ENCODE assay signal across 8 cellular contexts in the genomic region with DNA sequence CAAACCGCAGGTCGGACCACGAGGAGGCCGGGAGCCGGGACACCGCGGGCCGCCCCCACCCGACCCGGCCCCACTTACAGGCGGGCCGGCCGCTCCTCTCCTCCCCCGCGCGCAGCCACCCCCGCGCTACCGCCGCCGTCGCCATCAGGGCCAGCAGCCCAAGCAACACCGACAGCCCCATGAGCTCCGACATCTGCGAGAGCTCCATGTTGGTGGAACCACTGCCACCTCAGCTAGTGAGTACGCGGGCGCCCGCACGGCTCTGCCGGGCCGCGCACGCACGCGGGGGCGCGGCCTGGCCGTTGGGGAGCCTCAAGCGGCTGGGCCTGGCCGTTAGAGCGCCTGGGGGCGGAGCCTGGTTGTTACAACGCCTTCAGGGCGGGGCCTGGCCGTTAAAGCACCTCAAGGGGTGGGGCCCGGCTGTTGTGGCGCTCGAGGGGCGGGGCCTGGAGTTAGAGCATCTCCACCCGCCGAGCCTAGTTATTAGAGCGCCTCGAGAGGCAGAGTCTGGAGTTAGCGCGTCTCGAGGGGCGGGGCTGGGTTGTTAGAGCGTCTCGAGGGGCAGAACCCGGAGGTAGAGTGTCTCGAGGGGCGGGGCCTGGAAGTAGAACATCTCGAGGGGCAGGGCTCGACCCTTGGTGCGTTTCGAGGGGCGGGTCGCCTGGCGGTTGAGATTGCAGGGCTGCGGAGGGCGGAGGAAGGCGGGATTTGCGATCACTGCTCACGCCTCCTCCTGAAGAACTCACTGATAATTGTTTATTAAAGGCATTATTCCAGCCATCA. TPM values are rescaled to one million over a fixed set of nuclear protein-coding genes. Genes with fewer than 3 reads are reported as not detected.
DNase-seq lines count a peak whose midpoint lies in the region; ATAC-seq and TF ChIP-seq lines count a peak whose summit lies in the region.

A gene with protein sequence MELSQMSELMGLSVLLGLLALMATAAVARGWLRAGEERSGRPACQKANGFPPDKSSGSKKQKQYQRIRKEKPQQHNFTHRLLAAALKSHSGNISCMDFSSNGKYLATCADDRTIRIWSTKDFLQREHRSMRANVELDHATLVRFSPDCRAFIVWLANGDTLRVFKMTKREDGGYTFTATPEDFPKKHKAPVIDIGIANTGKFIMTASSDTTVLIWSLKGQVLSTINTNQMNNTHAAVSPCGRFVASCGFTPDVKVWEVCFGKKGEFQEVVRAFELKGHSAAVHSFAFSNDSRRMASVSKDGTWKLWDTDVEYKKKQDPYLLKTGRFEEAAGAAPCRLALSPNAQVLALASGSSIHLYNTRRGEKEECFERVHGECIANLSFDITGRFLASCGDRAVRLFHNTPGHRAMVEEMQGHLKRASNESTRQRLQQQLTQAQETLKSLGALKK (minus strand): TSS at position 238 of the 783 bp plus-strand sequence. CDS start 30 bp downstream, at position 208.

- peak within 1 kb of the TSS; percentile 85 to 95 (median 92) for H3K27ac ChIP-seq in BLaER1 treated with 17β-estradiol and CSF1 and Interleukin-3, amounts not matched to agents 10 nM and 100 nM
- peak within 1 kb of the TSS; percentile 88 for H3K27ac ChIP-seq in colonic mucosa

- DNase-seq in GM19240 (ENCODE audit: insufficient read length, low spot score), result peak; percentile 95
- peak; percentile 96 to 100 for DNase-seq in NCI-H526 (lab: John Stamatoyannopoulos, UW)
- peak; percentile 99 for DNase-seq in activated CD4-positive, alpha-beta T cell treated with anti-CD3 and anti-CD28 coated beads for 48 hours
- peak; percentile 99 for DNase-seq in colonic mucosa
- DNase-seq in left colon, result peak; percentile 99
- peak; percentile 99 for DNase-seq in stimulated activated CD4-positive, alpha-beta T cell treated with anti-CD3 and anti-CD28 coated beads, Interleukin-1b, Interleukin-23, amount 100 ng/mL, for 48 hours

- peaks cover 40 to 81% (median 67%) of the 10 kb centered on the region in 10 experiments for H3K4me1 ChIP-seq in BLaER1 treated with 17β-estradiol and CSF1 and Interleukin-3, amounts not matched to agents 10 nM and 100 nM
- peaks cover 8% of the 10 kb centered on the region for H3K4me1 ChIP-seq in colonic mucosa

- H3K4me2 ChIP-seq in BLaER1 treated with 17β-estradiol and CSF1 and Interleukin-3, amounts not matched to agents 10 nM and 100 nM, result peak within 1 kb of the TSS; percentile 88 to 99 (median 96)

- no peaks in the 10 kb centered on the region for H3K27me3 ChIP-seq in BLaER1 treated with 17β-estradiol and CSF1 and Interleukin-3, amounts not matched to agents 10 nM and 100 nM
- H3K27me3 ChIP-seq in colonic mucosa, result no peaks in the 10 kb centered on the region

- H3K9ac ChIP-seq in BLaER1 treated with 17β-estradiol and CSF1 and Interleukin-3, amounts not matched to agents 10 nM and 100 nM, result peak within 1 kb of the TSS; percentile 89 to 98 (median 96)
- H3K9ac ChIP-seq in colonic mucosa (ENCODE audit: low read depth in 2 of 2, low read length in 2 of 2), result peak within 1 kb of the TSS; percentile 77 to 81

- intact Hi-C loops in colonic mucosa (cut with DNase I) (no loop called here), left colon (cut with DNase I, micrococcal nuclease) (no loop called here)

- peak; percentile 88 for ATAC-seq in HG03460 (IDR thresholded peaks at IDR 0.05; ENCODE audit: unreplicated experiment)
- peak; percentile 91 for ATAC-seq in left colon

- peaks cover 12 to 33% (median 29%) of the 10 kb centered on the region in 11 experiments; a peak in 19 of 22 replicates for H4K20me1 ChIP-seq in BLaER1 treated with 17β-estradiol and CSF1 and Interleukin-3, amounts not matched to agents 10 nM and 100 nM

- TF ChIP-seq CTCF in colonic mucosa (IDR thresholded peaks at IDR 0.05), result no peak

- H3K4me3 ChIP-seq in BLaER1 treated with 17β-estradiol and CSF1 and Interleukin-3, amounts not matched to agents 10 nM and 100 nM, result peak within 1 kb of the TSS; percentile 84 to 98 (median 94)
- H3K4me3 ChIP-seq in colonic mucosa, result peak within 1 kb of the TSS; percentile 95

- H3K9me3 ChIP-seq in BLaER1 treated with 17β-estradiol and CSF1 and Interleukin-3, amounts not matched to agents 10 nM and 100 nM (replicated peaks in 1 of 11), result peaks cover 0 to 4% (median 0%) of the 10 kb centered on the region in 11 experiments; a peak in 1 of 22 replicates
- H3K9me3 ChIP-seq in colonic mucosa, result no peaks in the 10 kb centered on the region

- peaks cover 24 to 36% (median 27%) of the 10 kb centered on the region in 11 experiments for H3K36me3 ChIP-seq in BLaER1 treated with 17β-estradiol and CSF1 and Interleukin-3, amounts not matched to agents 10 nM and 100 nM
- H3K36me3 ChIP-seq in colonic mucosa, result peaks cover 6% of the 10 kb centered on the region

RNA-seq across cellular contexts. Expression of the gene that starts here (rescaled TPM):
- total RNA-seq in colonic mucosa, result 10 to 100 TPM; 36.5 to 50.2 TPM
- total RNA-seq in left colon, result 10 to 100 TPM; 30.8 to 36.3 TPM

Comparison
In these comparisons a context has a peak if more than half of its experiments do, and no peak if none do; other contexts are left out.
1. Peak in every context shown above with its lines: DNase-seq, ATAC-seq, H3K4me3 ChIP-seq and H3K27ac ChIP-seq.